Comparison of ENCODE assay signal across 1 cellular context in the genomic region with DNA sequence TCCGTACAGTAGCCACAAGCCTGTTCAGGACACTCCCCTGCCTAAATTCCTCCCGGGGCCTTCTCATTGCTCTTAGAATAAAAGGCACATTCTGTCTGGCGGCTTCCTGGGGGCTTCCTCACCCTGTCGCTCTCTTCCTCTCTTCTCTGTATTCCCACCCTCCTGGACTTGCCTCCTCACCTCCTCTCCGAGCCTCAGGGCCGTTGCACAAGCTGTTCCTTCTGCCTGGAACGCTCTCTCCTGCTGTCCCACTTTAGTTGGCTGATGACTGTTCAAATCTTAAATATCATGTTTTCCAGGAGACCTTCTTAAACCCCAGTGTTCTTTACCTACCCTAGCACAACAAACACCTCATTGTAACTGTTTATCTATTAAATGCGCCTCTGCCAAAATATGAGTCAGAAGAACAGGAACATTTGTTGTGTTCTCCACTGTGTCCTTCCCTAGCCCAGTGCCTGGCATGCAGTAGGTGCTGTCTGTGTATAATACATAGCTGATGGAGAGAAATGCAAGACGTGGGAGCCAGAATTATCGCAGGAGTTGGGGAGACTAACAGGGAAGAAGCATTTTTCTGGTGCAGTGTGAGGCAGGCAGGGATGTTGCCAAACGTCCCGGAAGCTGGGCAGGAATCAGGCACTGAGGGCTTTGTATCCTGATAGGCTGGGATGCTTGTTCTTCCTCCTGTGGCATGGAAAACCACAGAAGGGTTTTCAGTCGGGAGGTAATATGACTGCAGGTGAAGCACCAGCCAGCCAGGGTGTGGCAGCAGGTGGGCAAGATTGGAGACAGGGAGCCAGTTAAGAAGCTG.
TF ChIP-seq lines count a peak whose summit lies in the region.

No MANE protein-coding gene starts in this region.

TF ChIP-seq in A549, 52 proteins besides CTCF, POLR2A, EP300 and RAD21 (continued from another document):
- TF ChIP-seq, protein P1, sequence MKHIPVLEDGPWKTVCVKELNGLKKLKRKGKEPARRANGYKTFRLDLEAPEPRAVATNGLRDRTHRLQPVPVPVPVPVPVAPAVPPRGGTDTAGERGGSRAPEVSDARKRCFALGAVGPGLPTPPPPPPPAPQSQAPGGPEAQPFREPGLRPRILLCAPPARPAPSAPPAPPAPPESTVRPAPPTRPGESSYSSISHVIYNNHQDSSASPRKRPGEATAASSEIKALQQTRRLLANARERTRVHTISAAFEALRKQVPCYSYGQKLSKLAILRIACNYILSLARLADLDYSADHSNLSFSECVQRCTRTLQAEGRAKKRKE (CRISPR knock-in tag; IDR thresholded peaks at IDR 0.05; ENCODE audit: low read depth) = no peak
- TF ChIP-seq FOSB (CRISPR knock-in tag; IDR thresholded peaks at IDR 0.05) (no peak), CHD4 (IDR thresholded peaks at IDR 0.05; ENCODE audit: borderline replicate concordance) (no peak), SREBF2 (IDR thresholded peaks at IDR 0.05) (no peak)
TF ChIP-seq in A549: peak in this region for 0.
